8 cellular contexts compared by ENCODE assay signal in genomic region chr1:84297546-84298244, GRCh38. TPM values are rescaled to one million over a fixed set of nuclear protein-coding genes. Genes with fewer than 3 reads are reported as not detected.
DNase-seq lines count a peak whose midpoint lies in the region; ATAC-seq and TF ChIP-seq lines count a peak whose summit lies in the region.

No MANE protein-coding gene starts in this region.

- peaks cover 9% of the 10 kb centered on the region for H3K9me3 Mint-ChIP-seq in activated CD4-positive, alpha-beta T cell treated with anti-CD3 and anti-CD28 coated beads, Interleukin-2, amount 10 ng/mL, durations not matched to agents 24 days and 14 days
- H3K9me3 Mint-ChIP-seq in activated CD8-positive, alpha-beta T cell treated with anti-CD3 and anti-CD28 coated beads for 36 hours = no peaks in the 10 kb centered on the region

- H3K4me1 ChIP-seq in thoracic aorta (ENCODE audit: control insufficient read depth in 1 of 2, low read depth in 2 of 2) = peaks cover 10 to 34% of the 10 kb centered on the region in 2 donors

- no peak for DNase-seq in activated CD4-positive, alpha-beta T cell treated with anti-CD3 and anti-CD28 coated beads, Interleukin-2, amount 10 ng/mL, durations not matched to agents 24 days and 14 days
- DNase-seq in activated CD4-positive, alpha-beta T cell treated with anti-CD3 and anti-CD28 coated beads for 48 hours = no peak
- DNase-seq in activated CD8-positive, alpha-beta T cell treated with anti-CD3 and anti-CD28 coated beads for 36 hours = no peak
- DNase-seq in kidney epithelial cell (ENCODE audit: low read depth) (no peak), thoracic aorta (ENCODE audit: low spot score) (no peak), NAMALWA (ENCODE audit: low spot score) (no peak), NCI-H1092 (lab: John Stamatoyannopoulos, UW) (no peak)

- H3K27ac ChIP-seq in thoracic aorta = peak overlapping the region; percentile 80 to 85

- intact Hi-C loops in activated CD4-positive, alpha-beta T cell treated with anti-CD3 and anti-CD28 coated beads, Interleukin-2, amount 10 ng/mL, durations not matched to agents 24 days and 14 days (cut with micrococcal nuclease) = loop anchor here (2.0 to 5.0 kb wide), 4 partner anchors 135 to 690 kb away; partner anchors contain the start of gene PRKACB
- intact Hi-C loops in activated CD8-positive, alpha-beta T cell treated with anti-CD3 and anti-CD28 coated beads for 36 hours (cut with micrococcal nuclease) = loop anchor here (2.0 kb wide), 1 partner anchor 145 kb away; no protein-coding TSS in a partner anchor

- peaks cover 4% of the 10 kb centered on the region for H3K9me3 ChIP-seq in thoracic aorta

- H3K4me1 Mint-ChIP-seq in activated CD4-positive, alpha-beta T cell treated with anti-CD3 and anti-CD28 coated beads, Interleukin-2, amount 10 ng/mL, durations not matched to agents 24 days and 14 days = peaks cover 28% of the 10 kb centered on the region
- H3K4me1 Mint-ChIP-seq in activated CD8-positive, alpha-beta T cell treated with anti-CD3 and anti-CD28 coated beads for 36 hours (ENCODE audit: low read depth) = peaks cover 30% of the 10 kb centered on the region

- POLR2A ChIA-PET in activated CD8-positive, alpha-beta T cell treated with anti-CD3 and anti-CD28 coated beads for 36 hours (lab: Charles Lee) = interaction anchor here (0.7 to 0.8 kb wide), 2 partner anchors 9 to 52 kb away, joined by 3 read pairs; no protein-coding TSS in a partner anchor

- H3K27me3 Mint-ChIP-seq in activated CD4-positive, alpha-beta T cell treated with anti-CD3 and anti-CD28 coated beads, Interleukin-2, amount 10 ng/mL, durations not matched to agents 24 days and 14 days = peaks cover 13% of the 10 kb centered on the region
- peaks cover 5% of the 10 kb centered on the region for H3K27me3 Mint-ChIP-seq in activated CD8-positive, alpha-beta T cell treated with anti-CD3 and anti-CD28 coated beads for 36 hours

- H3K36me3 Mint-ChIP-seq in activated CD4-positive, alpha-beta T cell treated with anti-CD3 and anti-CD28 coated beads, Interleukin-2, amount 10 ng/mL, durations not matched to agents 24 days and 14 days (ENCODE audit: low read depth) = no peaks in the 10 kb centered on the region
- H3K36me3 Mint-ChIP-seq in activated CD8-positive, alpha-beta T cell treated with anti-CD3 and anti-CD28 coated beads for 36 hours (ENCODE audit: low read depth) = no peaks in the 10 kb centered on the region

- no peaks in the 10 kb centered on the region for H3K27me3 ChIP-seq in kidney epithelial cell (ENCODE audit: control insufficient read depth, insufficient read depth, low read length)
- H3K27me3 ChIP-seq in thoracic aorta (replicated peaks; ENCODE audit: insufficient read depth) = no peaks in the 10 kb centered on the region

- H3K36me3 ChIP-seq in kidney epithelial cell (ENCODE audit: control insufficient read depth, insufficient read depth, low read length) (no peaks in the 10 kb centered on the region), thoracic aorta (no peaks in the 10 kb centered on the region)

- peak overlapping the region; percentile 68 for H3K4me3 ChIP-seq in kidney epithelial cell (ENCODE audit: low read depth, low read length)
- peak overlapping the region; percentile 90 for H3K4me3 ChIP-seq in thoracic aorta

- CTCF ChIA-PET in activated CD8-positive, alpha-beta T cell treated with anti-CD3 and anti-CD28 coated beads for 36 hours (lab: Charles Lee) = interaction anchor here (1.0 to 1.7 kb wide), 4 partner anchors 77 to 153 kb away, joined by 3 to 7 read pairs (median 4); partner anchors contain the start of gene PRKACB

- no peak for TF ChIP-seq CTCF in activated CD8-positive, alpha-beta T cell treated with anti-CD3 and anti-CD28 coated beads for 36 hours (IDR thresholded peaks at IDR 0.05)
- TF ChIP-seq CTCF in kidney epithelial cell (IDR thresholded peaks at IDR 0.05; ENCODE audit: insufficient read depth, low read length, poor library complexity, severe bottlenecking) (no peak), thoracic aorta (IDR thresholded peaks at IDR 0.05) (no peak)

- peak overlapping the region; percentile 66 for H3K27ac Mint-ChIP-seq in activated CD4-positive, alpha-beta T cell treated with anti-CD3 and anti-CD28 coated beads, Interleukin-2, amount 10 ng/mL, durations not matched to agents 24 days and 14 days
- peak overlapping the region; percentile 79 for H3K27ac Mint-ChIP-seq in activated CD8-positive, alpha-beta T cell treated with anti-CD3 and anti-CD28 coated beads for 36 hours

- no peak for ATAC-seq in activated CD8-positive, alpha-beta T cell treated with anti-CD3 and anti-CD28 coated beads for 36 hours
- no peak for ATAC-seq in thoracic aorta (ENCODE audit: insufficient number of reproducible peaks, low FRiP score, low read depth)
- no peak for ATAC-seq in HG02973 (IDR thresholded peaks at IDR 0.05; ENCODE audit: unreplicated experiment)

- H3K4me3 Mint-ChIP-seq in activated CD4-positive, alpha-beta T cell treated with anti-CD3 and anti-CD28 coated beads, Interleukin-2, amount 10 ng/mL, durations not matched to agents 24 days and 14 days = peak overlapping the region; percentile 91
- H3K4me3 Mint-ChIP-seq in activated CD8-positive, alpha-beta T cell treated with anti-CD3 and anti-CD28 coated beads for 36 hours = peak overlapping the region; percentile 79

RNA-seq across cellular contexts. Expression of gene SAMD13, which starts 3.8 kb away (rescaled TPM):
- 0.21 TPM in 1 of 2 replicates, not detected in the other for total RNA-seq in activated CD4-positive, alpha-beta T cell treated with anti-CD3 and anti-CD28 coated beads, Interleukin-2, amount 10 ng/mL, durations not matched to agents 24 days and 14 days
- total RNA-seq in activated CD8-positive, alpha-beta T cell treated with anti-CD3 and anti-CD28 coated beads for 36 hours = 1 to 10 TPM in 1 of 2 experiments, under 1 TPM in 1; 0.67 to 1.2 TPM
- total RNA-seq in kidney epithelial cell (1.2 and 1.9 TPM in 2 replicates), thoracic aorta (1 to 10 TPM in 1 of 2 donors, under 1 TPM in 1; 0.95 to 1.8 TPM)
